ENCODE assay signal across 1 cellular context in the genomic region with DNA sequence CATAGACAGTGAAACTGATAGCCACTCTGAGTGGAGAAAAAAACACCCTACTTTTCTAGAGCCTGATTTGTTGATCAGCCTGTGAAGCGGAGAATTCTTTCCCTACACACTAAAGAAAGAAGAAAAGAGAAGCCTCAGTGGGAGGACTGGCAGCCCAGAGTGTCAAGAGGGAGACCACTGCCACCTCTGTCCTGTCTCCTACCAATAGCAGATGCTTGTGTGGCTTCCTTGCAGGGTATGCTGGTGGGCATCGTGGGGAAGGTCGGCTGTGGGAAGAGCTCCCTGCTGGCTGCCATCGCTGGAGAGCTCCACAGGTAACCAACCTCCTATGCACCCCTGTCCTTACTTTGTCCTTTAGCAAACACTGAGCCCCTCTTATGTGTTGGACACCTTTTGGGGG.
A peak's percentile ranks its signal among the peaks of the same experiment; 100 is the strongest.
TF ChIP-seq lines count a peak whose summit lies in the region.

No MANE protein-coding gene starts in this region.

TF ChIP-seq in HepG2, 621 proteins besides CTCF, POLR2A, EP300 and RAD21:
- TF ChIP-seq CAMTA2 (CRISPR knock-in tag; IDR thresholded peaks at IDR 0.05; ENCODE audit: borderline replicate concordance) (0 out of 2 replicates have a peak, but pooled peaks have one; percentile 52), TEAD2 (CRISPR knock-in tag; IDR thresholded peaks at IDR 0.05) (no peak)
- TF ChIP-seq, protein P1, sequence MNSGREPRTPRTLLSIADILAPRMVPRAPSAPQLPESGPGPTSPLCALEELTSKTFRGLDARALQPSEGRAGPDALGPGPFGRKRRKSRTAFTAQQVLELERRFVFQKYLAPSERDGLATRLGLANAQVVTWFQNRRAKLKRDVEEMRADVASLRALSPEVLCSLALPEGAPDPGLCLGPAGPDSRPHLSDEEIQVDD (CRISPR knock-in tag; IDR thresholded peaks at IDR 0.05; ENCODE audit: borderline replicate concordance), result no peak
